Comparison of ENCODE assay signal across 18 cellular contexts in genomic region chr20:62772618-62772993, GRCh38. TPM values are rescaled to one million over a fixed set of nuclear protein-coding genes. Genes with fewer than 3 reads are reported as not detected.
A peak's percentile ranks its signal among the peaks of the same experiment; 100 is the strongest.
DNase-seq lines count a peak whose midpoint lies in the region; ATAC-seq, FAIRE-seq and TF ChIP-seq lines count a peak whose summit lies in the region.
"Had no signal": no experiment of that assay in that cellular context is flagged by ENCODE, and none has a peak within 500 bp of the region (broad histone marks: within the 10 kb centered on the region; RNA-seq: fewer than 3 reads in every experiment).

No MANE protein-coding gene starts in this region.

- BruUV-seq in HepG2 (replicated peaks; lab: Mats Ljungman, UMichigan) = no TSS peak

- H3K27ac ChIP-seq in liver (ENCODE audit: low read depth in 1 of 2, low read length in 2 of 2) (peak overlapping the region; percentile 83 to 87), HepG2 (ENCODE audit: extremely low read length, insufficient read depth, low read length) (no peak overlapping the region)
- H3K27ac ChIP-seq in naive thymus-derived CD4-positive, alpha-beta T cell (ENCODE audit: low read depth, low read length) = no peak overlapping the region

- H3K9me3 Mint-ChIP-seq in brain (peaks cover 0 to 7% (median 0%) of the 10 kb centered on the region in 5 experiments), endothelial cell (ENCODE audit: unreplicated experiment) (no peaks in the 10 kb centered on the region)
- H3K9me3 Mint-ChIP-seq in naive thymus-derived CD4-positive, alpha-beta T cell = peaks cover 0 to 4% (median 0%) of the 10 kb centered on the region in 11 donors
- H3K9me3 Mint-ChIP-seq: activated B cell treated with CpG ODN at 0.5 μM for 24 hours; activated T-cell treated with anti-CD3 and anti-CD28 coated beads, Interleukin-2, amount 50 U/mL, for 24 hours had no signal

- H3K79me2 ChIP-seq in HepG2 (ENCODE audit: insufficient read depth, low read length) = no peaks in the 10 kb centered on the region

- TF ChIP-seq POLR2A in HepG2 (IDR thresholded peaks at IDR 0.05; ENCODE audit: insufficient read depth in 1 of 2, low read depth in 2 of 2, low read length in 2 of 2) = no peak

- ATAC-seq in HepG2 = no peak
- no peak for ATAC-seq in naive thymus-derived CD4-positive, alpha-beta T cell
- no peak for ATAC-seq in HG03159 (IDR thresholded peaks at IDR 0.05; ENCODE audit: unreplicated experiment)
- ATAC-seq: activated CD8-positive, alpha-beta T cell treated with anti-CD3 and anti-CD28 coated beads, Interleukin-2, amount 10 ng/mL, durations not matched to agents 7 days and 5 days had no signal

- no peaks in the 10 kb centered on the region for H3K27me3 ChIP-seq in liver (ENCODE audit: control insufficient read depth in 4 of 4, insufficient read depth in 4 of 4, low read length in 3 of 4)
- peaks cover 52 to 90% of the 10 kb centered on the region in 2 experiments for H3K27me3 ChIP-seq in HepG2 (ENCODE audit: control insufficient read depth in 1 of 2, insufficient read depth in 2 of 2, low read length in 2 of 2)
- no peaks in the 10 kb centered on the region for H3K27me3 ChIP-seq in naive thymus-derived CD4-positive, alpha-beta T cell (ENCODE audit: control insufficient read depth in 2 of 2, insufficient read depth in 2 of 2, low read length in 2 of 2)

- no peak overlapping the region for H2AFZ ChIP-seq in HepG2 (ENCODE audit: low read length)

- intact Hi-C loops in HepG2 (cut with micrococcal nuclease; ENCODE audit: unreplicated experiment) = no loop called here
- intact Hi-C loops in naive thymus-derived CD4-positive, alpha-beta T cell (cut with micrococcal nuclease) = no loop called here

- no peak overlapping the region for H3K4me2 ChIP-seq in HepG2 (ENCODE audit: low read depth, low read length)

- TF ChIP-seq EP300 in HepG2 (IDR thresholded peaks at IDR 0.05; ENCODE audit: low read depth in 2 of 2, low read length in 2 of 2) (no peak), HepG2 (CRISPR knock-in tag; IDR thresholded peaks at IDR 0.05; ENCODE audit: borderline replicate concordance) (no peak)

- 68% methylated on average over 11 of the region's 11 CpGs for WGBS in liver
- 10% methylated on average over 10 of the region's 11 CpGs for WGBS in HepG2 (ENCODE audit: low lambda C conversion rate)

- H3K4me3 Mint-ChIP-seq in brain (peak overlapping the region; percentile 19 to 56 (median 46)), endothelial cell (ENCODE audit: unreplicated experiment) (no peak overlapping the region)
- H3K4me3 Mint-ChIP-seq in naive thymus-derived CD4-positive, alpha-beta T cell = peak overlapping the region in 3 of 10 donors; percentile 5 to 53 (median 37)
- H3K4me3 Mint-ChIP-seq: activated B cell treated with CpG ODN at 0.5 μM for 24 hours; activated CD8-positive, alpha-beta T cell treated with anti-CD3 and anti-CD28 coated beads, Interleukin-2, amount 10 ng/mL, durations not matched to agents 7 days and 5 days; activated T-cell treated with anti-CD3 and anti-CD28 coated beads, Interleukin-2, amount 50 U/mL, for 24 hours had no signal

- H3K4me1 ChIP-seq in liver (ENCODE audit: control insufficient read depth in 4 of 4, insufficient read depth in 4 of 4, low read length in 3 of 4) = peaks cover 32 to 73% (median 49%) of the 10 kb centered on the region in 4 donors
- H3K4me1 ChIP-seq in HepG2 (ENCODE audit: insufficient read depth, low read length) = peaks cover 13% of the 10 kb centered on the region
- H3K4me1 ChIP-seq in naive thymus-derived CD4-positive, alpha-beta T cell (ENCODE audit: control insufficient read depth in 2 of 2, insufficient read depth in 2 of 2, low read length in 2 of 2) = peaks cover 24 to 47% of the 10 kb centered on the region in 2 donors

- TF ChIP-seq RAD21 in liver (IDR thresholded peaks at IDR 0.05) (no peak), HepG2 (CRISPR knock-in tag; IDR thresholded peaks at IDR 0.05) (no peak)

- in situ Hi-C loops in HepG2 (cut with HindIII; ENCODE audit: extremely low pct_ligation_motif_present, low pct_unique_long_range_greater_than_20kb) = loop anchor here (10.0 kb wide), 1 partner anchor 88 kb away; no protein-coding TSS in a partner anchor

- TF ChIP-seq CTCF in liver (IDR thresholded peaks at IDR 0.05; ENCODE audit: low read depth, low read length, missing input control) (no peak), HepG2 (CRISPR knock-in tag; IDR thresholded peaks at IDR 0.05) (no peak), brain (conservative IDR thresholded peaks at IDR 0.05) (no peak), endothelial cell (IDR thresholded peaks at IDR 0.05; ENCODE audit: unreplicated experiment) (no peak)

- H3K27ac Mint-ChIP-seq in brain (peak overlapping the region; percentile 91 to 100 (median 99)), endothelial cell (ENCODE audit: unreplicated experiment) (no peak overlapping the region)
- H3K27ac Mint-ChIP-seq in naive thymus-derived CD4-positive, alpha-beta T cell = peak overlapping the region in 6 of 9 donors; percentile 14 to 92 (median 34)
- H3K27ac Mint-ChIP-seq: activated B cell treated with CpG ODN at 0.5 μM for 24 hours; activated CD8-positive, alpha-beta T cell treated with anti-CD3 and anti-CD28 coated beads, Interleukin-2, amount 10 ng/mL, durations not matched to agents 7 days and 5 days; activated T-cell treated with anti-CD3 and anti-CD28 coated beads, Interleukin-2, amount 50 U/mL, for 24 hours had no signal

- H3K4me3 ChIP-seq in liver (ENCODE audit: low read depth in 1 of 3, low read length in 3 of 3) = peak overlapping the region in 1 of 3 donors; percentile 21
- H3K4me3 ChIP-seq in HepG2 (replicated peaks in 1 of 3; ENCODE audit: insufficient read depth in 1 of 3, low read depth in 2 of 3, low read length in 3 of 3) = no peak overlapping the region
- H3K4me3 ChIP-seq in naive thymus-derived CD4-positive, alpha-beta T cell (ENCODE audit: low read length) = no peak overlapping the region
- H3K4me3 ChIP-seq: spleen had no signal

- H3K27me3 Mint-ChIP-seq in brain (peaks cover 6% of the 10 kb centered on the region), endothelial cell (ENCODE audit: unreplicated experiment) (peaks cover 12% of the 10 kb centered on the region)
- H3K27me3 Mint-ChIP-seq in naive thymus-derived CD4-positive, alpha-beta T cell = no peaks in the 10 kb centered on the region
- H3K27me3 Mint-ChIP-seq: activated B cell treated with CpG ODN at 0.5 μM for 24 hours; activated T-cell treated with anti-CD3 and anti-CD28 coated beads, Interleukin-2, amount 50 U/mL, for 24 hours had no signal

- H4K20me1 ChIP-seq in HepG2 (ENCODE audit: insufficient read depth, low read length) = 0 out of 2 replicates have a peak, but pooled peaks cover 3% of the 10 kb centered on the region

- POLR2A ChIA-PET in HepG2 (lab: Yijun Ruan, JAX) = no interaction called here
- POLR2A ChIA-PET in naive thymus-derived CD4-positive, alpha-beta T cell (lab: Charles Lee) = interaction anchor here (0.7 to 6.3 kb wide), 4 partner anchors 18 to 147 kb away, joined by 3 to 40 read pairs (median 4); partner anchors contain the start of gene MRGBP

- H3K36me3 Mint-ChIP-seq in brain (no peaks in the 10 kb centered on the region), endothelial cell (ENCODE audit: low read depth, unreplicated experiment) (peaks cover 6% of the 10 kb centered on the region)
- peaks cover 0 to 3% (median 0%) of the 10 kb centered on the region in 5 donors for H3K36me3 Mint-ChIP-seq in naive thymus-derived CD4-positive, alpha-beta T cell

- H3K4me1 Mint-ChIP-seq in brain (peaks cover 90% of the 10 kb centered on the region), endothelial cell (ENCODE audit: unreplicated experiment) (peaks cover 4% of the 10 kb centered on the region)
- peaks cover 32 to 86% (median 62%) of the 10 kb centered on the region in 7 donors for H3K4me1 Mint-ChIP-seq in naive thymus-derived CD4-positive, alpha-beta T cell

- no peaks in the 10 kb centered on the region for H3K36me3 ChIP-seq in liver (ENCODE audit: control insufficient read depth in 4 of 4, insufficient read depth in 3 of 4, low read depth in 1 of 4, low read length in 3 of 4)
- no peaks in the 10 kb centered on the region for H3K36me3 ChIP-seq in HepG2 (replicated peaks in 1 of 2; ENCODE audit: control insufficient read depth in 1 of 2, insufficient read depth in 2 of 2, low read length in 2 of 2)
- no peaks in the 10 kb centered on the region for H3K36me3 ChIP-seq in naive thymus-derived CD4-positive, alpha-beta T cell (ENCODE audit: control insufficient read depth in 2 of 3, insufficient read depth in 3 of 3, low read length in 3 of 3)
- H3K36me3 ChIP-seq: spleen had no signal

- DNase-seq in HepG2 (ENCODE audit: low spot score) = no peak
- DNase-seq in naive thymus-derived CD4-positive, alpha-beta T cell = no peak
- DNase-seq in SIG-M5 (lab: John Stamatoyannopoulos, UW) = no peak
- no peak for DNase-seq in endothelial cell (ENCODE audit: low spot score)
- no peak for DNase-seq in NCI-H2227 treated with DMSO at 0.1 percent for 48 hours (lab: John Stamatoyannopoulos, UW)
- DNase-seq: activated B cell treated with CpG ODN at 0.5 μM for 24 hours; activated CD8-positive, alpha-beta T cell treated with anti-CD3 and anti-CD28 coated beads, Interleukin-2, amount 10 ng/mL, durations not matched to agents 7 days and 5 days; activated naive CD4-positive, alpha-beta T cell; activated T-cell treated with anti-CD3 and anti-CD28 coated beads, Interleukin-2, amount 50 U/mL, for 24 hours; cerebellar nuclear complex; effector CD8-positive, alpha-beta T cell; NCI-H1436 had no signal

- H3K9ac ChIP-seq in liver (ENCODE audit: low read depth in 1 of 2, low read length in 2 of 2) = peak overlapping the region in 1 of 2 donors; percentile 23
- H3K9ac ChIP-seq in HepG2 (ENCODE audit: insufficient read depth, low read depth, low read length) = no peak overlapping the region

- FAIRE-seq in HepG2 (lab: Jason Lieb, UNC) = no peak
- FAIRE-seq: G401.6 had no signal

- CTCF ChIA-PET in HepG2 (lab: Yijun Ruan, JAX; ENCODE audit: low intra/inter-chr PET ratio, low total read pairs) = no interaction called here
- CTCF ChIA-PET in naive thymus-derived CD4-positive, alpha-beta T cell (lab: Charles Lee) = no interaction called here

- H3K9me3 ChIP-seq in liver (ENCODE audit: control insufficient read depth in 4 of 4, low read length in 3 of 4) (no peaks in the 10 kb centered on the region), HepG2 (ENCODE audit: low read length) (no peaks in the 10 kb centered on the region)
- no peaks in the 10 kb centered on the region for H3K9me3 ChIP-seq in naive thymus-derived CD4-positive, alpha-beta T cell (ENCODE audit: control insufficient read depth in 2 of 3, low read length in 3 of 3)
- H3K9me3 ChIP-seq: spleen had no signal

RNA-seq across cellular contexts. Expression of gene MRGBP, which starts 23.7 kb away (rescaled TPM):
- 1 to 10 TPM; 4.5 to 6.6 TPM for total RNA-seq in liver
- 1 to 10 TPM; 5.2 to 6.8 TPM for polyA plus RNA-seq in liver
- 34.8 and 35.9 TPM in 2 replicates for total RNA-seq in HepG2 (2016; rRNA removed; fragmentation: Illumina TruSeq; extraction: Trizol)
- 79.0 and 80.7 TPM in 2 replicates for total RNA-seq in HepG2 (2016; cell fraction: cytosol; rRNA removed; fragmentation: Illumina TruSeq; extraction: Trizol; ENCODE audit: low read depth)
- 31.8 and 38.7 TPM in 2 replicates for total RNA-seq in HepG2 (2016; cell fraction: insoluble cytoplasmic fraction; rRNA removed; fragmentation: Illumina TruSeq; extraction: Trizol)
- total RNA-seq in HepG2 (2016; cell fraction: membrane; rRNA removed; fragmentation: Illumina TruSeq; extraction: Trizol) = 96.7 and 98.0 TPM in 2 replicates
- 17.0 and 18.5 TPM in 2 replicates for total RNA-seq in HepG2 (2016; cell fraction: nucleus; rRNA removed; fragmentation: Illumina TruSeq; extraction: Trizol)
- polyA plus RNA-seq in HepG2 (2011; rRNA removed) = 31.6 and 34.2 TPM in 2 replicates
- 30.7 and 37.2 TPM in 2 replicates for polyA plus RNA-seq in HepG2 (2011; cell fraction: cytosol; rRNA removed)
- polyA plus RNA-seq in HepG2 (2011; cell fraction: nucleus; rRNA removed) = 29.7 and 36.4 TPM in 2 replicates
- polyA plus RNA-seq in HepG2 (2012) = 21.6 and 23.1 TPM in 2 replicates
- polyA plus RNA-seq in HepG2 (2016; cell fraction: cytosol; fragmentation: Illumina TruSeq; extraction: Trizol; ENCODE audit: low read depth) = 88.5 and 96.5 TPM in 2 replicates
- polyA plus RNA-seq in HepG2 (2016; cell fraction: insoluble cytoplasmic fraction; fragmentation: Illumina TruSeq; extraction: Trizol; ENCODE audit: low read depth) = 34.9 and 39.2 TPM in 2 replicates
- polyA plus RNA-seq in HepG2 (2016; cell fraction: membrane; fragmentation: Illumina TruSeq; extraction: Trizol; ENCODE audit: low read depth) = 88.7 and 90.6 TPM in 2 replicates
- polyA plus RNA-seq in HepG2 (2016; cell fraction: nucleus; fragmentation: Illumina TruSeq; extraction: Trizol; ENCODE audit: insufficient read depth, low read depth) = 40.3 and 42.7 TPM in 2 replicates
- polyA minus RNA-seq in HepG2 (2011; rRNA and poly(A)+ RNA removed; ENCODE audit: low replicate concordance) = 21.2 and 36.8 TPM in 2 replicates
- 12.7 and 13.0 TPM in 2 replicates for polyA minus RNA-seq in HepG2 (2011; cell fraction: cytosol; rRNA and poly(A)+ RNA removed)
- polyA minus RNA-seq in HepG2 (2011; cell fraction: nucleus; rRNA and poly(A)+ RNA removed) = 10.2 and 10.9 TPM in 2 replicates
- 11.8 TPM for polyA plus RNA-seq in brain (ENCODE audit: insufficient read depth, low read depth, low replicate concordance)
- total RNA-seq in naive thymus-derived CD4-positive, alpha-beta T cell = 10 to 100 TPM in 3 of 5 experiments, 1 to 10 TPM in 2; 9.4 to 15.4 (median 12.2) TPM
- polyA plus RNA-seq in naive thymus-derived CD4-positive, alpha-beta T cell = 10 to 100 TPM in 1 of 2 donors, 1 to 10 TPM in 1; 8.1 to 12.6 TPM
- total RNA-seq in endothelial cell (ENCODE audit: unreplicated experiment) = 10.9 TPM

RNA-seq across cellular contexts. Expression of gene OGFR, which starts 32.0 kb away (rescaled TPM):
- 10 to 100 TPM; 22.8 to 59.4 TPM for total RNA-seq in liver
- polyA plus RNA-seq in liver = 10 to 100 TPM in 1 of 2 donors, 1 to 10 TPM in 1; 5.9 to 35.9 TPM
- 68.3 and 81.8 TPM in 2 replicates for total RNA-seq in HepG2 (2016; rRNA removed; fragmentation: Illumina TruSeq; extraction: Trizol)
- total RNA-seq in HepG2 (2016; cell fraction: cytosol; rRNA removed; fragmentation: Illumina TruSeq; extraction: Trizol; ENCODE audit: low read depth) = 6.3 and 8.7 TPM in 2 replicates
- 58.8 and 84.2 TPM in 2 replicates for total RNA-seq in HepG2 (2016; cell fraction: insoluble cytoplasmic fraction; rRNA removed; fragmentation: Illumina TruSeq; extraction: Trizol)
- total RNA-seq in HepG2 (2016; cell fraction: membrane; rRNA removed; fragmentation: Illumina TruSeq; extraction: Trizol) = 20.8 and 24.4 TPM in 2 replicates
- total RNA-seq in HepG2 (2016; cell fraction: nucleus; rRNA removed; fragmentation: Illumina TruSeq; extraction: Trizol) = 33.8 and 41.3 TPM in 2 replicates
- polyA plus RNA-seq in HepG2 (2011; rRNA removed) = 47.7 and 62.2 TPM in 2 replicates
- polyA plus RNA-seq in HepG2 (2011; cell fraction: cytosol; rRNA removed) = 58.6 and 82.5 TPM in 2 replicates
- 105 and 121 TPM in 2 replicates for polyA plus RNA-seq in HepG2 (2011; cell fraction: nucleus; rRNA removed)
- polyA plus RNA-seq in HepG2 (2012) = 34.0 and 38.1 TPM in 2 replicates
- polyA plus RNA-seq in HepG2 (2016; cell fraction: cytosol; fragmentation: Illumina TruSeq; extraction: Trizol; ENCODE audit: low read depth) = 4.2 and 4.7 TPM in 2 replicates
- 68.1 and 77.5 TPM in 2 replicates for polyA plus RNA-seq in HepG2 (2016; cell fraction: insoluble cytoplasmic fraction; fragmentation: Illumina TruSeq; extraction: Trizol; ENCODE audit: low read depth)
- polyA plus RNA-seq in HepG2 (2016; cell fraction: membrane; fragmentation: Illumina TruSeq; extraction: Trizol; ENCODE audit: low read depth) = 11.5 and 14.2 TPM in 2 replicates
- polyA plus RNA-seq in HepG2 (2016; cell fraction: nucleus; fragmentation: Illumina TruSeq; extraction: Trizol; ENCODE audit: insufficient read depth, low read depth) = 103 and 104 TPM in 2 replicates
- 38.5 and 45.1 TPM in 2 replicates for polyA minus RNA-seq in HepG2 (2011; rRNA and poly(A)+ RNA removed; ENCODE audit: low replicate concordance)
- polyA minus RNA-seq in HepG2 (2011; cell fraction: cytosol; rRNA and poly(A)+ RNA removed) = 39.4 and 42.5 TPM in 2 replicates
- polyA minus RNA-seq in HepG2 (2011; cell fraction: nucleus; rRNA and poly(A)+ RNA removed) = 15.1 and 20.0 TPM in 2 replicates
- polyA plus RNA-seq in brain (ENCODE audit: insufficient read depth, low read depth, low replicate concordance) = 37.0 TPM
- total RNA-seq in naive thymus-derived CD4-positive, alpha-beta T cell = 10 to 100 TPM; 52.3 to 82.7 (median 70.5) TPM
- 10 to 100 TPM; 34.5 to 69.6 TPM for polyA plus RNA-seq in naive thymus-derived CD4-positive, alpha-beta T cell
- 27.6 TPM for total RNA-seq in endothelial cell (ENCODE audit: unreplicated experiment)

RNA-seq across cellular contexts. Expression of gene COL9A3, which starts 44.2 kb away (rescaled TPM):
- total RNA-seq in liver (under 1 TPM; 0.92 to 0.98 TPM), HepG2 (2016; rRNA removed; fragmentation: Illumina TruSeq; extraction: Trizol) (53.3 and 204 TPM in 2 replicates), endothelial cell (ENCODE audit: unreplicated experiment) (1.8 TPM)
- polyA plus RNA-seq in liver (1 to 10 TPM; 1.2 to 2.0 TPM), HepG2 (2011; rRNA removed) (155 and 175 TPM in 2 replicates), brain (ENCODE audit: insufficient read depth, low read depth, low replicate concordance) (17.5 TPM)
- total RNA-seq in HepG2 (2016; cell fraction: cytosol; rRNA removed; fragmentation: Illumina TruSeq; extraction: Trizol; ENCODE audit: low read depth) = 13.9 and 15.8 TPM in 2 replicates
- total RNA-seq in HepG2 (2016; cell fraction: insoluble cytoplasmic fraction; rRNA removed; fragmentation: Illumina TruSeq; extraction: Trizol) = 48.0 and 215 TPM in 2 replicates
- 19.3 and 20.8 TPM in 2 replicates for total RNA-seq in HepG2 (2016; cell fraction: membrane; rRNA removed; fragmentation: Illumina TruSeq; extraction: Trizol)
- 216 and 254 TPM in 2 replicates for total RNA-seq in HepG2 (2016; cell fraction: nucleus; rRNA removed; fragmentation: Illumina TruSeq; extraction: Trizol)
- polyA plus RNA-seq in HepG2 (2011; cell fraction: cytosol; rRNA removed) = 84.5 and 113 TPM in 2 replicates
- polyA plus RNA-seq in HepG2 (2011; cell fraction: nucleus; rRNA removed) = 1,291 and 1,782 TPM in 2 replicates
- 79.9 and 172 TPM in 2 replicates for polyA plus RNA-seq in HepG2 (2012)
- 9.2 and 9.5 TPM in 2 replicates for polyA plus RNA-seq in HepG2 (2016; cell fraction: cytosol; fragmentation: Illumina TruSeq; extraction: Trizol; ENCODE audit: low read depth)
- polyA plus RNA-seq in HepG2 (2016; cell fraction: insoluble cytoplasmic fraction; fragmentation: Illumina TruSeq; extraction: Trizol; ENCODE audit: low read depth) = 55.1 and 66.2 TPM in 2 replicates
- polyA plus RNA-seq in HepG2 (2016; cell fraction: membrane; fragmentation: Illumina TruSeq; extraction: Trizol; ENCODE audit: low read depth) = 17.0 and 20.1 TPM in 2 replicates
- polyA plus RNA-seq in HepG2 (2016; cell fraction: nucleus; fragmentation: Illumina TruSeq; extraction: Trizol; ENCODE audit: insufficient read depth, low read depth) = 637 and 662 TPM in 2 replicates
- 5.1 and 12.2 TPM in 2 replicates for polyA minus RNA-seq in HepG2 (2011; rRNA and poly(A)+ RNA removed; ENCODE audit: low replicate concordance)
- polyA minus RNA-seq in HepG2 (2011; cell fraction: cytosol; rRNA and poly(A)+ RNA removed) = 23.0 and 25.3 TPM in 2 replicates
- polyA minus RNA-seq in HepG2 (2011; cell fraction: nucleus; rRNA and poly(A)+ RNA removed) = 56.8 and 67.0 TPM in 2 replicates
- under 1 TPM in 2 of 5 experiments, not detected in 3; 0.32 to 0.59 TPM for total RNA-seq in naive thymus-derived CD4-positive, alpha-beta T cell
- polyA plus RNA-seq in naive thymus-derived CD4-positive, alpha-beta T cell = not detected
- total RNA-seq: activated CD8-positive, alpha-beta T cell treated with anti-CD3 and anti-CD28 coated beads, Interleukin-2, amount 10 ng/mL, durations not matched to agents 7 days and 5 days; mononuclear cell had no signal

Comparison
In these comparisons a context has a peak if more than half of its experiments do, and no peak if none do; other contexts are left out.
1. H3K27ac ChIP-seq: peak in liver (2 of 2); none in HepG2 (single experiment) and naive thymus-derived CD4-positive, alpha-beta T cell (single experiment).